Comparison of ENCODE assay signal across 13 cellular contexts in genomic region chr22:34760276-34761008, GRCh38.
"Had no signal": no experiment of that assay in that cellular context is flagged by ENCODE, and none has a peak within 500 bp of the region (broad histone marks: within the 10 kb centered on the region; RNA-seq: fewer than 3 reads in every experiment).

No MANE protein-coding gene starts in this region.

- H3K27ac ChIP-seq: right atrium auricular region, thyroid gland had no signal

- DNase-seq: activated CD8-positive, alpha-beta memory T cell treated with anti-CD3 and anti-CD28 coated beads, Interleukin-2, amount 10 ng/mL, durations not matched to agents 7 days and 5 days; activated effector memory CD4-positive, alpha-beta T cell treated with anti-CD3 and anti-CD28 coated beads, Interleukin-2, amount 50 U/mL, for 16 hours; activated naive CD8-positive, alpha-beta T cell treated with anti-CD3 and anti-CD28 coated beads for 36 hours; activated T-cell treated with anti-CD3 and anti-CD28 coated beads, Interleukin-2, amount 50 U/mL, for 24 hours; cortex of kidney; effector memory CD4-positive, alpha-beta T cell; left ventricle myocardium superior; naive B cell; SW 1271; thyroid gland had no signal

- H3K9me3 Mint-ChIP-seq: activated naive CD8-positive, alpha-beta T cell treated with anti-CD3 and anti-CD28 coated beads for 36 hours; activated T-cell treated with anti-CD3 and anti-CD28 coated beads, Interleukin-2, amount 50 U/mL, for 24 hours had no signal

- H3K27ac Mint-ChIP-seq: activated CD8-positive, alpha-beta memory T cell treated with anti-CD3 and anti-CD28 coated beads, Interleukin-2, amount 10 ng/mL, durations not matched to agents 7 days and 5 days; activated naive CD8-positive, alpha-beta T cell treated with anti-CD3 and anti-CD28 coated beads for 36 hours; activated T-cell treated with anti-CD3 and anti-CD28 coated beads, Interleukin-2, amount 50 U/mL, for 24 hours; naive B cell; stimulated activated effector memory CD8-positive, alpha-beta T cell treated with anti-CD3 and anti-CD28 coated beads, Interleukin-12 subunit alpha, Interleukin-12 subunit beta, amount 100 ng/mL, for 72 hours; T-helper 2 cell treated with Interferon-gamma antibody and Interleukin-4, amounts not matched to agents 5 μg/mL and 100 μg/mL, for 36 hours had no signal

- H3K36me3 ChIP-seq: right atrium auricular region, thyroid gland had no signal

- H3K27me3 Mint-ChIP-seq: activated CD8-positive, alpha-beta memory T cell treated with anti-CD3 and anti-CD28 coated beads, Interleukin-2, amount 10 ng/mL, durations not matched to agents 7 days and 5 days; activated T-cell treated with anti-CD3 and anti-CD28 coated beads, Interleukin-2, amount 50 U/mL, for 24 hours had no signal

- H3K4me1 ChIP-seq: right atrium auricular region, thyroid gland had no signal

- H3K36me3 Mint-ChIP-seq: activated CD8-positive, alpha-beta memory T cell treated with anti-CD3 and anti-CD28 coated beads, Interleukin-2, amount 10 ng/mL, durations not matched to agents 7 days and 5 days; activated naive CD8-positive, alpha-beta T cell treated with anti-CD3 and anti-CD28 coated beads for 36 hours; naive B cell; stimulated activated effector memory CD8-positive, alpha-beta T cell treated with anti-CD3 and anti-CD28 coated beads, Interleukin-12 subunit alpha, Interleukin-12 subunit beta, amount 100 ng/mL, for 72 hours had no signal

- ATAC-seq: activated CD8-positive, alpha-beta memory T cell treated with anti-CD3 and anti-CD28 coated beads, Interleukin-2, amount 10 ng/mL, durations not matched to agents 7 days and 5 days; left ventricle myocardium superior; stimulated activated effector memory CD8-positive, alpha-beta T cell treated with anti-CD3 and anti-CD28 coated beads, Interleukin-12 subunit alpha, Interleukin-12 subunit beta, amount 100 ng/mL, for 72 hours had no signal

- H3K4me3 ChIP-seq: right atrium auricular region, thyroid gland had no signal

- H3K9me3 ChIP-seq: right atrium auricular region, thyroid gland had no signal

- H3K4me3 Mint-ChIP-seq: activated CD8-positive, alpha-beta memory T cell treated with anti-CD3 and anti-CD28 coated beads, Interleukin-2, amount 10 ng/mL, durations not matched to agents 7 days and 5 days; activated naive CD8-positive, alpha-beta T cell treated with anti-CD3 and anti-CD28 coated beads for 36 hours; activated T-cell treated with anti-CD3 and anti-CD28 coated beads, Interleukin-2, amount 50 U/mL, for 24 hours; stimulated activated effector memory CD8-positive, alpha-beta T cell treated with anti-CD3 and anti-CD28 coated beads, Interleukin-12 subunit alpha, Interleukin-12 subunit beta, amount 100 ng/mL, for 72 hours; T-helper 2 cell treated with Interferon-gamma antibody and Interleukin-4, amounts not matched to agents 5 μg/mL and 100 μg/mL, for 36 hours had no signal

- H3K4me1 Mint-ChIP-seq: activated CD8-positive, alpha-beta memory T cell treated with anti-CD3 and anti-CD28 coated beads, Interleukin-2, amount 10 ng/mL, durations not matched to agents 7 days and 5 days; activated naive CD8-positive, alpha-beta T cell treated with anti-CD3 and anti-CD28 coated beads for 36 hours; naive B cell; stimulated activated effector memory CD8-positive, alpha-beta T cell treated with anti-CD3 and anti-CD28 coated beads, Interleukin-12 subunit alpha, Interleukin-12 subunit beta, amount 100 ng/mL, for 72 hours had no signal

- H3K27me3 ChIP-seq: thyroid gland had no signal
